1 cellular context compared by ENCODE assay signal in genomic region chr1:56535949-56536348, GRCh38.
TF ChIP-seq lines count a peak whose summit lies in the region.

No MANE protein-coding gene starts in this region.

TF ChIP-seq in HepG2, 621 proteins besides CTCF, POLR2A, EP300 and RAD21 (continued from another document and continues in another):
- no peak for TF ChIP-seq ONECUT2 (CRISPR knock-in tag; IDR thresholded peaks at IDR 0.05)
- no peak for TF ChIP-seq ZNF124 (CRISPR knock-in tag; IDR thresholded peaks at IDR 0.05)
- TF ChIP-seq ZNF17 (CRISPR knock-in tag; IDR thresholded peaks at IDR 0.05), result no peak
- peak; percentile 73; the same call in 1 of the 2 replicates for TF ChIP-seq TFAP4 (IDR thresholded peaks at IDR 0.05; ENCODE audit: borderline replicate concordance, low read depth)
- TF ChIP-seq ZSCAN12 (CRISPR knock-in tag; IDR thresholded peaks at IDR 0.05), result no peak
- TF ChIP-seq BHLHE40 (IDR thresholded peaks at IDR 0.05; ENCODE audit: low read length), result no peak
- TF ChIP-seq MAX (IDR thresholded peaks at IDR 0.05), result peak; percentile 24; the same call in 1 of the 2 replicates
- TF ChIP-seq DNMT1 (CRISPR knock-in tag; IDR thresholded peaks at IDR 0.05), result no peak
- TF ChIP-seq TOPORS (CRISPR knock-in tag; IDR thresholded peaks at IDR 0.05), result no peak
- TF ChIP-seq ZUFSP (CRISPR knock-in tag; IDR thresholded peaks at IDR 0.05; ENCODE audit: borderline replicate concordance), result no peak
- TF ChIP-seq SUZ12 (IDR thresholded peaks at IDR 0.05; ENCODE audit: low read depth, low read length), result no peak
- no peak for TF ChIP-seq ZNF530 (CRISPR knock-in tag; IDR thresholded peaks at IDR 0.05; ENCODE audit: low read depth)
- TF ChIP-seq TEAD3 (CRISPR knock-in tag; optimal IDR thresholded peaks at IDR 0.05; ENCODE audit: borderline replicate concordance), result peak; percentile 47
- TF ChIP-seq ZBTB20 (CRISPR knock-in tag; IDR thresholded peaks at IDR 0.05; ENCODE audit: borderline replicate concordance, low read depth), result no peak
- no peak for TF ChIP-seq PAX8 (CRISPR knock-in tag; IDR thresholded peaks at IDR 0.05; ENCODE audit: borderline replicate concordance)
- TF ChIP-seq SCMH1 (CRISPR knock-in tag; IDR thresholded peaks at IDR 0.05; ENCODE audit: borderline replicate concordance), result no peak
- TF ChIP-seq ETV5 (CRISPR knock-in tag; IDR thresholded peaks at IDR 0.05; ENCODE audit: borderline replicate concordance), result no peak
- no peak for TF ChIP-seq ZNF737 (CRISPR knock-in tag; IDR thresholded peaks at IDR 0.05; ENCODE audit: borderline replicate concordance)
- TF ChIP-seq KLF13 (CRISPR knock-in tag; IDR thresholded peaks at IDR 0.05), result no peak
- TF ChIP-seq TBL1XR1 (IDR thresholded peaks at IDR 0.05; ENCODE audit: borderline replicate concordance, low read length, partially characterized antibody), result no peak
- TF ChIP-seq GLMP (CRISPR knock-in tag; IDR thresholded peaks at IDR 0.05; ENCODE audit: borderline replicate concordance), result no peak
- TF ChIP-seq, protein P1, sequence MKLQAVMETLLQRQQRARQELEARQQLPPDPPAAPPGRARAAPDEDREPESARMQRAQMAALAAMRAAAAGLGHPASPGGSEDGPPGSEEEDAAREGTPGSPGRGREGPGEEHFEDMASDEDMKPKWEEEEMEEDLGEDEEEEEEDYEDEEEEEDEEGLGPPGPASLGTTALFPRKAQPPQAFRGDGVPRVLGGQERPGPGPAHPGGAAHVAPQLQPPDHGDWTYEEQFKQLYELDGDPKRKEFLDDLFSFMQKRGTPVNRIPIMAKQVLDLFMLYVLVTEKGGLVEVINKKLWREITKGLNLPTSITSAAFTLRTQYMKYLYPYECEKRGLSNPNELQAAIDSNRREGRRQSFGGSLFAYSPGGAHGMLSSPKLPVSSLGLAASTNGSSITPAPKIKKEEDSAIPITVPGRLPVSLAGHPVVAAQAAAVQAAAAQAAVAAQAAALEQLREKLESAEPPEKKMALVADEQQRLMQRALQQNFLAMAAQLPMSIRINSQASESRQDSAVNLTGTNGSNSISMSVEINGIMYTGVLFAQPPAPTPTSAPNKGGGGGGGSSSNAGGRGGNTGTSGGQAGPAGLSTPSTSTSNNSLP (IDR thresholded peaks at IDR 0.05; ENCODE audit: low read depth, low read length), result no peak
- no peak for TF ChIP-seq ZNF382 (CRISPR knock-in tag; IDR thresholded peaks at IDR 0.05; ENCODE audit: borderline replicate concordance)
- no peak for TF ChIP-seq REL (CRISPR knock-in tag; conservative IDR thresholded peaks at IDR 0.05)
- no peak for TF ChIP-seq NR1H2 (CRISPR knock-in tag; IDR thresholded peaks at IDR 0.05; ENCODE audit: borderline replicate concordance, low read depth)
- TF ChIP-seq TBP (CRISPR knock-in tag; IDR thresholded peaks at IDR 0.05), result no peak
- no peak for TF ChIP-seq MED8 (CRISPR knock-in tag; IDR thresholded peaks at IDR 0.05; ENCODE audit: insufficient replicate concordance)
- TF ChIP-seq GZF1 (CRISPR knock-in tag; IDR thresholded peaks at IDR 0.05), result no peak
- no peak for TF ChIP-seq ZNF572 (CRISPR knock-in tag; IDR thresholded peaks at IDR 0.05)
- no peak for TF ChIP-seq ZNF24 (IDR thresholded peaks at IDR 0.05)
- TF ChIP-seq ZNF703 (CRISPR knock-in tag; IDR thresholded peaks at IDR 0.05; ENCODE audit: borderline replicate concordance), result no peak
- no peak for TF ChIP-seq ZNF256 (CRISPR knock-in tag; conservative IDR thresholded peaks at IDR 0.05)
- TF ChIP-seq ZNF3 (CRISPR knock-in tag; IDR thresholded peaks at IDR 0.05), result no peak
- TF ChIP-seq, protein P2, sequence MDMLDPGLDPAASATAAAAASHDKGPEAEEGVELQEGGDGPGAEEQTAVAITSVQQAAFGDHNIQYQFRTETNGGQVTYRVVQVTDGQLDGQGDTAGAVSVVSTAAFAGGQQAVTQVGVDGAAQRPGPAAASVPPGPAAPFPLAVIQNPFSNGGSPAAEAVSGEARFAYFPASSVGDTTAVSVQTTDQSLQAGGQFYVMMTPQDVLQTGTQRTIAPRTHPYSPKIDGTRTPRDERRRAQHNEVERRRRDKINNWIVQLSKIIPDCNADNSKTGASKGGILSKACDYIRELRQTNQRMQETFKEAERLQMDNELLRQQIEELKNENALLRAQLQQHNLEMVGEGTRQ (IDR thresholded peaks at IDR 0.05; ENCODE audit: low read depth, low read length), result no peak
- TF ChIP-seq, protein P2 (CRISPR knock-in tag; IDR thresholded peaks at IDR 0.05; ENCODE audit: borderline replicate concordance), result no peak
- TF ChIP-seq SETDB1 (CRISPR knock-in tag; IDR thresholded peaks at IDR 0.05; ENCODE audit: borderline replicate concordance), result no peak
- no peak for TF ChIP-seq ZSCAN22 (CRISPR knock-in tag; IDR thresholded peaks at IDR 0.05)
- no peak for TF ChIP-seq GPBP1L1 (CRISPR knock-in tag; IDR thresholded peaks at IDR 0.05)
- no peak for TF ChIP-seq RNF219 (CRISPR knock-in tag; IDR thresholded peaks at IDR 0.05)
- 0 out of 2 replicates have a peak, but pooled peaks have one; percentile 33 for TF ChIP-seq ZFP1 (CRISPR knock-in tag; IDR thresholded peaks at IDR 0.05)
- TF ChIP-seq SNAI1 (CRISPR knock-in tag; IDR thresholded peaks at IDR 0.05; ENCODE audit: borderline replicate concordance), result no peak
- no peak for TF ChIP-seq ZNF749 (CRISPR knock-in tag; IDR thresholded peaks at IDR 0.05; ENCODE audit: borderline replicate concordance)
- no peak for TF ChIP-seq KLF11 (CRISPR knock-in tag; IDR thresholded peaks at IDR 0.05)
- no peak for TF ChIP-seq REXO4 (CRISPR knock-in tag; IDR thresholded peaks at IDR 0.05; ENCODE audit: borderline replicate concordance)
- no peak for TF ChIP-seq SP5 (CRISPR knock-in tag; IDR thresholded peaks at IDR 0.05; ENCODE audit: borderline replicate concordance, low read depth)
- no peak for TF ChIP-seq ZNF790 (CRISPR knock-in tag; IDR thresholded peaks at IDR 0.05; ENCODE audit: borderline replicate concordance)
- TF ChIP-seq SP2 (CRISPR knock-in tag; IDR thresholded peaks at IDR 0.05), result no peak
- TF ChIP-seq ZSCAN5A (CRISPR knock-in tag; IDR thresholded peaks at IDR 0.05; ENCODE audit: borderline replicate concordance), result no peak
- no peak for TF ChIP-seq KDM5B (CRISPR knock-in tag; IDR thresholded peaks at IDR 0.05; ENCODE audit: borderline replicate concordance)
- no peak for TF ChIP-seq NFE2 (CRISPR knock-in tag; IDR thresholded peaks at IDR 0.05)
- no peak for TF ChIP-seq MEF2D (CRISPR knock-in tag; IDR thresholded peaks at IDR 0.05)
- TF ChIP-seq ZFP36L2 (CRISPR knock-in tag; IDR thresholded peaks at IDR 0.05), result no peak
- TF ChIP-seq CBX5 (CRISPR knock-in tag; IDR thresholded peaks at IDR 0.05; ENCODE audit: borderline replicate concordance), result no peak
- no peak for TF ChIP-seq ZNF10 (CRISPR knock-in tag; IDR thresholded peaks at IDR 0.05; ENCODE audit: borderline replicate concordance, low read depth)
- no peak for TF ChIP-seq PAWR (CRISPR knock-in tag; IDR thresholded peaks at IDR 0.05; ENCODE audit: borderline replicate concordance)
- TF ChIP-seq CBX2 (IDR thresholded peaks at IDR 0.05; ENCODE audit: low read depth, low read length), result no peak
- TF ChIP-seq CBX2 (CRISPR knock-in tag; IDR thresholded peaks at IDR 0.05; ENCODE audit: low read depth), result no peak
- TF ChIP-seq, protein P3, sequence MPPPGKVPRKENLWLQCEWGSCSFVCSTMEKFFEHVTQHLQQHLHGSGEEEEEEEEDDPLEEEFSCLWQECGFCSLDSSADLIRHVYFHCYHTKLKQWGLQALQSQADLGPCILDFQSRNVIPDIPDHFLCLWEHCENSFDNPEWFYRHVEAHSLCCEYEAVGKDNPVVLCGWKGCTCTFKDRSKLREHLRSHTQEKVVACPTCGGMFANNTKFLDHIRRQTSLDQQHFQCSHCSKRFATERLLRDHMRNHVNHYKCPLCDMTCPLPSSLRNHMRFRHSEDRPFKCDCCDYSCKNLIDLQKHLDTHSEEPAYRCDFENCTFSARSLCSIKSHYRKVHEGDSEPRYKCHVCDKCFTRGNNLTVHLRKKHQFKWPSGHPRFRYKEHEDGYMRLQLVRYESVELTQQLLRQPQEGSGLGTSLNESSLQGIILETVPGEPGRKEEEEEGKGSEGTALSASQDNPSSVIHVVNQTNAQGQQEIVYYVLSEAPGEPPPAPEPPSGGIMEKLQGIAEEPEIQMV (CRISPR knock-in tag; IDR thresholded peaks at IDR 0.05; ENCODE audit: low read depth), result no peak
- no peak for TF ChIP-seq ZC3H13 (CRISPR knock-in tag; IDR thresholded peaks at IDR 0.05)
- TF ChIP-seq ZNF430 (CRISPR knock-in tag; IDR thresholded peaks at IDR 0.05), result no peak
- TF ChIP-seq, protein P4, sequence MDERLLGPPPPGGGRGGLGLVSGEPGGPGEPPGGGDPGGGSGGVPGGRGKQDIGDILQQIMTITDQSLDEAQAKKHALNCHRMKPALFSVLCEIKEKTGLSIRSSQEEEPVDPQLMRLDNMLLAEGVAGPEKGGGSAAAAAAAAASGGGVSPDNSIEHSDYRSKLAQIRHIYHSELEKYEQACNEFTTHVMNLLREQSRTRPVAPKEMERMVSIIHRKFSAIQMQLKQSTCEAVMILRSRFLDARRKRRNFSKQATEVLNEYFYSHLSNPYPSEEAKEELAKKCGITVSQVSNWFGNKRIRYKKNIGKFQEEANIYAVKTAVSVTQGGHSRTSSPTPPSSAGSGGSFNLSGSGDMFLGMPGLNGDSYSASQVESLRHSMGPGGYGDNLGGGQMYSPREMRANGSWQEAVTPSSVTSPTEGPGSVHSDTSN (CRISPR knock-in tag; IDR thresholded peaks at IDR 0.05), result no peak
- no peak for TF ChIP-seq ZZZ3 (CRISPR knock-in tag; IDR thresholded peaks at IDR 0.05; ENCODE audit: borderline replicate concordance)
